11 cellular contexts compared by ENCODE assay signal in genomic region chr4:189202869-189203271, GRCh38.
DNase-seq lines count a peak whose midpoint lies in the region; ATAC-seq, FAIRE-seq and TF ChIP-seq lines count a peak whose summit lies in the region.
"Had no signal": no experiment of that assay in that cellular context is flagged by ENCODE, and none has a peak within 500 bp of the region (broad histone marks: within the 10 kb centered on the region; RNA-seq: fewer than 3 reads in every experiment).

No MANE protein-coding gene starts in this region.

- peak overlapping the region; percentile 46 to 58 for H3K27ac ChIP-seq in A549
- H3K27ac ChIP-seq in HCT116 (ENCODE audit: low read depth, low read length): no peak overlapping the region

- H3K9me3 ChIP-seq in A549 (no peaks in the 10 kb centered on the region), HCT116 (ENCODE audit: control insufficient read depth in 1 of 2, insufficient read depth in 1 of 2, low read depth in 1 of 2, low read length in 2 of 2) (no peaks in the 10 kb centered on the region), adipocyte (ENCODE audit: control insufficient read depth, low read length) (no peaks in the 10 kb centered on the region)

- 47% methylated on average over 8 of the region's 8 CpGs for WGBS in A549 (ENCODE audit: missing lambda C conversion rate)

- no peaks in the 10 kb centered on the region for H3K36me3 Mint-ChIP-seq in activated naive CD4-positive, alpha-beta T cell treated with anti-CD3 and anti-CD28 coated beads for 36 hours (ENCODE audit: low read depth)
- H3K36me3 Mint-ChIP-seq: CD4-positive, CD25-positive, alpha-beta regulatory T cell had no signal

- no peaks in the 10 kb centered on the region for H4K20me1 ChIP-seq in HCT116 (ENCODE audit: insufficient read depth)

- no peak for TF ChIP-seq POLR2A in A549 (IDR thresholded peaks at IDR 0.05; ENCODE audit: low read length)
- no peak for TF ChIP-seq POLR2A in HCT116 (IDR thresholded peaks at IDR 0.05; ENCODE audit: borderline replicate concordance, extremely low read depth, insufficient read depth, insufficient read length)

- ATAC-seq in A549 (peak in 1 of 2 experiments; percentile 64; a peak in 2 of 6 replicates), HCT116 (no peak), GM21576 (IDR thresholded peaks at IDR 0.05; ENCODE audit: unreplicated experiment) (no peak), HG02840 (IDR thresholded peaks at IDR 0.05; ENCODE audit: low FRiP score, unreplicated experiment) (no peak)

- no peak overlapping the region for H3K9ac ChIP-seq in HCT116 (ENCODE audit: low read length)
- H3K9ac ChIP-seq in adipocyte (ENCODE audit: low read length): peak overlapping the region; percentile 41

- TF ChIP-seq RAD21 in A549 (conservative IDR thresholded peaks at IDR 0.05 in 1 of 2, IDR thresholded peaks at IDR 0.05 in 1 of 2): no peak
- TF ChIP-seq RAD21 in HCT116 (IDR thresholded peaks at IDR 0.05; ENCODE audit: low read depth): no peak

- no peaks in the 10 kb centered on the region for H3K79me2 ChIP-seq in HCT116 (ENCODE audit: insufficient read depth, low read length)

- BruUV-seq in HCT116 (replicated peaks; lab: Mats Ljungman, UMichigan): no TSS peak

- H3K27me3 ChIP-seq in HCT116 (ENCODE audit: insufficient read depth, low read length) (no peaks in the 10 kb centered on the region), adipocyte (replicated peaks; ENCODE audit: control insufficient read depth, insufficient read depth, low read length) (peaks cover 9% of the 10 kb centered on the region)

- RAD21 ChIA-PET in HCT116 (lab: Charles Lee; ENCODE audit: low non-redundant PET in 1 of 2, low total read pairs in 2 of 2, uncharacterized antibody in 2 of 2, unreplicated experiment in 2 of 2): no interaction called here

- DNase-seq in A549 (ENCODE audit: low read depth in 1 of 2, low spot score in 1 of 2) (peak in 1 of 2 experiments; percentile 19), HCT116 (ENCODE audit: low read depth, low spot score) (no peak), adipocyte (ENCODE audit: low read depth) (peak; percentile 66), kidney tubule cell (ENCODE audit: low spot score) (peak; percentile 23), RKO (ENCODE audit: low spot score) (no peak)
- DNase-seq in activated naive CD4-positive, alpha-beta T cell treated with anti-CD3 and anti-CD28 coated beads for 36 hours: no peak
- DNase-seq: activated T-cell treated with anti-CD3 and anti-CD28 coated beads, Interleukin-2, amount 50 U/mL, for 1 hour; effector CD4-positive, alpha-beta T cell had no signal

- H3K4me2 ChIP-seq in A549: peak overlapping the region; percentile 57
- peak overlapping the region; percentile 60; the same call in 1 of the 2 replicates for H3K4me2 ChIP-seq in HCT116 (ENCODE audit: low read length)

- peaks cover 4% of the 10 kb centered on the region for H3K4me1 Mint-ChIP-seq in activated naive CD4-positive, alpha-beta T cell treated with anti-CD3 and anti-CD28 coated beads for 36 hours (ENCODE audit: low read depth)

- H3K27me3 Mint-ChIP-seq in activated naive CD4-positive, alpha-beta T cell treated with anti-CD3 and anti-CD28 coated beads for 36 hours (ENCODE audit: low read depth): peaks cover 8% of the 10 kb centered on the region
- H3K27me3 Mint-ChIP-seq: CD4-positive, CD25-positive, alpha-beta regulatory T cell had no signal

- no peaks in the 10 kb centered on the region for H3K9me3 Mint-ChIP-seq in activated naive CD4-positive, alpha-beta T cell treated with anti-CD3 and anti-CD28 coated beads for 36 hours

- CTCF ChIA-PET in A549 (lab: Yijun Ruan, JAX): interaction anchor here (0.8 to 1.4 kb wide), 3 partner anchors 13 to 603 kb away, joined by 3 to 4 read pairs (median 3); no protein-coding TSS in a partner anchor
- CTCF ChIA-PET in HCT116 (lab: Charles Lee): no interaction called here
- CTCF ChIA-PET in activated naive CD4-positive, alpha-beta T cell treated with anti-CD3 and anti-CD28 coated beads for 36 hours (lab: Charles Lee): no interaction called here

- intact Hi-C loops in HCT116 (cut with micrococcal nuclease): loop anchor here (5.0 to 10.0 kb wide), 3 partner anchors 228 to 798 kb away; no protein-coding TSS in a partner anchor
- intact Hi-C loops in activated naive CD4-positive, alpha-beta T cell treated with anti-CD3 and anti-CD28 coated beads for 36 hours (cut with micrococcal nuclease): loop anchor here (2.0 kb wide), 1 partner anchor 1596 kb away; no protein-coding TSS in a partner anchor

- no peak for FAIRE-seq in A549 (lab: Jason Lieb, UNC)

- no peak for TF ChIP-seq EP300 in A549 (IDR thresholded peaks at IDR 0.05)

- TF ChIP-seq CTCF in A549 (IDR thresholded peaks at IDR 0.05) (no peak), HCT116 (IDR thresholded peaks at IDR 0.05 in 2 of 3, conservative IDR thresholded peaks at IDR 0.05 in 1 of 3; ENCODE audit: borderline replicate concordance in 1 of 3, insufficient read depth in 1 of 3, low read depth in 2 of 3, low read length in 2 of 3) (no peak)

- no peaks in the 10 kb centered on the region for H3K36me3 ChIP-seq in HCT116 (ENCODE audit: control insufficient read depth in 1 of 2, insufficient read depth in 2 of 2, low read length in 2 of 2)
- no peaks in the 10 kb centered on the region for H3K36me3 ChIP-seq in adipocyte (ENCODE audit: control insufficient read depth, insufficient read depth, low read length, severe bottlenecking)

- H2AFZ ChIP-seq in HCT116 (ENCODE audit: low read depth, low read length, poor library complexity, severe bottlenecking): peak overlapping the region; percentile 97

- 0 out of 3 replicates have a peak, but pooled peaks cover 7% of the 10 kb centered on the region for H3K4me1 ChIP-seq in A549
- peaks cover 0 to 7% of the 10 kb centered on the region in 2 experiments; a peak in 2 of 4 replicates for H3K4me1 ChIP-seq in HCT116 (ENCODE audit: control insufficient read depth in 1 of 2, insufficient read depth in 2 of 2, low read length in 2 of 2)
- H3K4me1 ChIP-seq in adipocyte (ENCODE audit: control insufficient read depth, insufficient read depth, low read length): no peaks in the 10 kb centered on the region

- H3K4me3 Mint-ChIP-seq in activated naive CD4-positive, alpha-beta T cell treated with anti-CD3 and anti-CD28 coated beads for 36 hours: no peak overlapping the region

- POLR2A ChIA-PET in A549 (lab: Yijun Ruan, JAX): no interaction called here
- POLR2A ChIA-PET in HCT116 (lab: Charles Lee): no interaction called here

- H3K4me3 ChIP-seq in A549: no peak overlapping the region
- no peak overlapping the region for H3K4me3 ChIP-seq in HCT116 (replicated peaks in 1 of 2; ENCODE audit: low read depth in 1 of 2, low read length in 2 of 2)
- peak overlapping the region; percentile 79 for H3K4me3 ChIP-seq in adipocyte (ENCODE audit: low read length)

- no peak overlapping the region for H3K27ac Mint-ChIP-seq in activated naive CD4-positive, alpha-beta T cell treated with anti-CD3 and anti-CD28 coated beads for 36 hours
- H3K27ac Mint-ChIP-seq: CD4-positive, CD25-positive, alpha-beta regulatory T cell had no signal

- H3K9me2 ChIP-seq in HCT116 (ENCODE audit: insufficient read depth): no peaks in the 10 kb centered on the region

TF ChIP-seq in A549, 52 proteins besides CTCF, POLR2A, EP300 and RAD21 (continues in another document):
- TF ChIP-seq ATOH8 (CRISPR knock-in tag; IDR thresholded peaks at IDR 0.05; ENCODE audit: low read depth): no peak
- TF ChIP-seq NR3C1 (IDR thresholded peaks at IDR 0.05): no peak
- no peak for TF ChIP-seq KDM5A (IDR thresholded peaks at IDR 0.05)
- TF ChIP-seq JUN (IDR thresholded peaks at IDR 0.05): no peak
- no peak for TF ChIP-seq MAX (IDR thresholded peaks at IDR 0.05)
- no peak for TF ChIP-seq CHD4 (IDR thresholded peaks at IDR 0.05; ENCODE audit: borderline replicate concordance)
- no peak for TF ChIP-seq SMC3 (IDR thresholded peaks at IDR 0.05)
- no peak for TF ChIP-seq HEYL (CRISPR knock-in tag; IDR thresholded peaks at IDR 0.05)
- no peak for TF ChIP-seq ZNF302 (CRISPR knock-in tag; IDR thresholded peaks at IDR 0.05)
- no peak for TF ChIP-seq RARB (CRISPR knock-in tag; IDR thresholded peaks at IDR 0.05)
- no peak for TF ChIP-seq BHLHE40 (IDR thresholded peaks at IDR 0.05; ENCODE audit: low read depth, low read length)
- no peak for TF ChIP-seq POLR2AphosphoS2 (conservative IDR thresholded peaks at IDR 0.05; ENCODE audit: low read length)

TF ChIP-seq in HCT116, 20 proteins besides CTCF, POLR2A, EP300 and RAD21:
- TF ChIP-seq SP1 (IDR thresholded peaks at IDR 0.05; ENCODE audit: low read depth): no peak

Comparison
In these comparisons a context has a peak if more than half of its experiments do, and no peak if none do; other contexts are left out.
1. DNase-seq: peak in adipocyte (single experiment) and kidney tubule cell (single experiment); none in HCT116 (single experiment), activated naive CD4-positive, alpha-beta T cell treated with anti-CD3 and anti-CD28 coated beads for 36 hours (single experiment) and RKO (single experiment).